ENCODE assay signal across 15 cellular contexts in genomic region chr1:28983509-28984310, GRCh38.
DNase-seq lines count a peak whose midpoint lies in the region; ATAC-seq, FAIRE-seq and TF ChIP-seq lines count a peak whose summit lies in the region.
"Had no signal": no experiment of that assay in that cellular context is flagged by ENCODE, and none has a peak within 500 bp of the region (broad histone marks: within the 10 kb centered on the region; RNA-seq: fewer than 3 reads in every experiment).

No MANE protein-coding gene starts in this region.

- no peaks in the 10 kb centered on the region for H3K27me3 ChIP-seq in hepatocyte
- H3K27me3 ChIP-seq in pancreas, result no peaks in the 10 kb centered on the region
- H3K27me3 ChIP-seq: dorsolateral prefrontal cortex, testis had no signal

- DNase-seq in HT-29 (ENCODE audit: low spot score) (peak; percentile 31), WTC11 (ENCODE audit: low spot score) (peak; percentile 47), hepatocyte (ENCODE audit: low spot score) (peak; percentile 48), pancreas (peak; percentile 59 to 72 (median 62)), KG1 (lab: John Stamatoyannopoulos, UW) (no peak), GM12891 (ENCODE audit: insufficient read length, low spot score) (no peak), COR-L47 (lab: John Stamatoyannopoulos, UW) (no peak)
- DNase-seq in activated CD4-positive, CD25-positive, alpha-beta regulatory T cell (lab: John Stamatoyannopoulos, UW), result no peak
- DNase-seq: activated naive CD8-positive, alpha-beta T cell treated with anti-CD3 and anti-CD28 coated beads, Interleukin-2, amount 50 U/mL, for 24 hours; foreskin melanocyte; midbrain; NCI-H1436 treated with DMSO at 0.1 percent for 48 hours; retina; testis had no signal

- peak overlapping the region; percentile 23 for H3K4me3 Mint-ChIP-seq in WTC11
- H3K4me3 Mint-ChIP-seq: activated naive CD8-positive, alpha-beta T cell treated with anti-CD3 and anti-CD28 coated beads, Interleukin-2, amount 50 U/mL, for 24 hours had no signal

- no peaks in the 10 kb centered on the region for H3K9me3 ChIP-seq in hepatocyte (ENCODE audit: low read depth)
- H3K9me3 ChIP-seq in pancreas, result no peaks in the 10 kb centered on the region
- H3K9me3 ChIP-seq: testis had no signal

- CTCF ChIA-PET in WTC11 (lab: Charles Lee), result interaction anchor here (0.5 to 1.9 kb wide), 32 partner anchors 10 to 544 kb away, joined by 3 to 17 read pairs (median 4); partner anchors contain the start of genes EPB41 and SRSF4

- intact Hi-C loops in pancreas (cut with DNase I), result no loop called here

- H3K4me2 ChIP-seq in hepatocyte, result peak overlapping the region; percentile 7

- no peak overlapping the region for H2AFZ ChIP-seq in hepatocyte

- peaks cover 30% of the 10 kb centered on the region for H3K79me2 ChIP-seq in hepatocyte

- H3K36me3 Mint-ChIP-seq in WTC11, result no peaks in the 10 kb centered on the region; the same call in 1 of the 2 replicates

- H3K4me1 Mint-ChIP-seq in WTC11, result peaks cover 39% of the 10 kb centered on the region

- H4K20me1 ChIP-seq in hepatocyte (ENCODE audit: insufficient read depth, poor library complexity, severe bottlenecking), result no peaks in the 10 kb centered on the region

- H3K9me2 ChIP-seq in hepatocyte (replicated peaks; ENCODE audit: insufficient read depth), result no peaks in the 10 kb centered on the region

- peak overlapping the region; percentile 91 for H3K27ac Mint-ChIP-seq in WTC11
- H3K27ac Mint-ChIP-seq: activated naive CD8-positive, alpha-beta T cell treated with anti-CD3 and anti-CD28 coated beads, Interleukin-2, amount 50 U/mL, for 24 hours had no signal

- H3K9me3 Mint-ChIP-seq in WTC11, result no peaks in the 10 kb centered on the region
- H3K9me3 Mint-ChIP-seq: activated naive CD8-positive, alpha-beta T cell treated with anti-CD3 and anti-CD28 coated beads, Interleukin-2, amount 50 U/mL, for 24 hours had no signal

- H3K27ac ChIP-seq in hepatocyte, result peak overlapping the region; percentile 60
- peak overlapping the region; percentile 50 to 84 (median 57) for H3K27ac ChIP-seq in pancreas
- H3K27ac ChIP-seq: testis had no signal

- peak; percentile 91 for ATAC-seq in WTC11
- ATAC-seq in pancreas, result peak; percentile 88 to 94 (median 93)
- ATAC-seq: activated naive CD8-positive, alpha-beta T cell treated with anti-CD3 and anti-CD28 coated beads, Interleukin-2, amount 50 U/mL, for 24 hours had no signal

- FAIRE-seq in pancreas (lab: Jason Lieb, UNC), result no peak
- FAIRE-seq in GM12891 (lab: Jason Lieb, UNC), result no peak

- WGBS in hepatocyte (ENCODE audit: low lambda C conversion rate, missing lambda C conversion rate), result 54% methylated on average over 14 of the region's 15 CpGs
- 50 to 51% methylated on average over 15 of the region's 15 CpGs for WGBS in pancreas, 2 donors

- H3K36me3 ChIP-seq in hepatocyte (replicated peaks; ENCODE audit: insufficient read depth, low read depth) (no peaks in the 10 kb centered on the region), pancreas (no peaks in the 10 kb centered on the region)

- no peak for TF ChIP-seq CTCF in WTC11 (IDR thresholded peaks at IDR 0.05)
- TF ChIP-seq CTCF in hepatocyte (IDR thresholded peaks at IDR 0.05; ENCODE audit: poor library complexity), result peak; percentile 39
- no peak for TF ChIP-seq CTCF in pancreas (IDR thresholded peaks at IDR 0.05)

- H3K27me3 Mint-ChIP-seq in WTC11 (ENCODE audit: low read depth), result no peaks in the 10 kb centered on the region
- H3K27me3 Mint-ChIP-seq: activated naive CD8-positive, alpha-beta T cell treated with anti-CD3 and anti-CD28 coated beads, Interleukin-2, amount 50 U/mL, for 24 hours had no signal

- H3K4me3 ChIP-seq in hepatocyte, result no peak overlapping the region
- H3K4me3 ChIP-seq in pancreas, result no peak overlapping the region
- H3K4me3 ChIP-seq: dorsolateral prefrontal cortex, testis had no signal

- peaks cover 13% of the 10 kb centered on the region for H3K4me1 ChIP-seq in hepatocyte (ENCODE audit: insufficient read depth)
- H3K4me1 ChIP-seq in pancreas, result peaks cover 5 to 8% (median 5%) of the 10 kb centered on the region in 3 donors
- H3K4me1 ChIP-seq: testis had no signal

- no peak for TF ChIP-seq POLR2A in GM12891 (IDR thresholded peaks at IDR 0.05; ENCODE audit: low read depth, low read length)

- POLR2A ChIA-PET in WTC11 (lab: Charles Lee), result interaction anchor here (0.6 to 1.5 kb wide), 3 partner anchors 70 to 624 kb away, joined by 3 to 4 read pairs (median 4); no protein-coding TSS in a partner anchor

TF ChIP-seq in WTC11, 78 proteins besides CTCF, POLR2A, EP300 and RAD21:
- TF ChIP-seq MAX (CRISPR knock-in tag; IDR thresholded peaks at IDR 0.05), result peak; percentile 26; the same call in 1 of the 2 replicates
- no peak for TF ChIP-seq NR2C2 (CRISPR knock-in tag; IDR thresholded peaks at IDR 0.05)
- 0 out of 2 replicates have a peak, but pooled peaks have one; percentile 26 for TF ChIP-seq ZNF423 (CRISPR knock-in tag; IDR thresholded peaks at IDR 0.05)

TF ChIP-seq in GM12891, 5 proteins besides CTCF, POLR2A, EP300 and RAD21:
- TF ChIP-seq TAF1 (IDR thresholded peaks at IDR 0.05; ENCODE audit: low read depth, low read length) (no peak), SPI1 (IDR thresholded peaks at IDR 0.05; ENCODE audit: low read depth, low read length) (no peak), PAX5 (IDR thresholded peaks at IDR 0.05; ENCODE audit: insufficient read depth, low read length, severe bottlenecking) (no peak), POU2F2 (IDR thresholded peaks at IDR 0.05; ENCODE audit: low read depth, low read length) (no peak), POLR2AphosphoS5 (IDR thresholded peaks at IDR 0.05; ENCODE audit: low read depth, low read length) (no peak)
TF ChIP-seq in GM12891: peak in this region for 0.

Comparison
In these comparisons a context has a peak if more than half of its experiments do, and no peak if none do; other contexts are left out.
1. DNase-seq: peak in HT-29 (single experiment), WTC11 (single experiment), hepatocyte (single experiment) and pancreas (6 of 6); none in KG1 (single experiment), activated CD4-positive, CD25-positive, alpha-beta regulatory T cell (0 of 4), GM12891 (single experiment) and COR-L47 (single experiment).